8 cellular contexts compared by ENCODE assay signal in genomic region chr19:52527134-52527953, GRCh38. TPM values are rescaled to one million over a fixed set of nuclear protein-coding genes. Genes with fewer than 3 reads are reported as not detected.
DNase-seq lines count a peak whose midpoint lies in the region; FAIRE-seq and TF ChIP-seq lines count a peak whose summit lies in the region.

TSS of gene ZNF808 (plus strand) at chr19:52527668. CDS start at chr19:52543285, 15,617 bp downstream.

- FAIRE-seq in frontal cortex (lab: Jason Lieb, UNC) = no peak

- H3K4me1 ChIP-seq in SJSA1 (replicated peaks) (peaks cover 5% of the 10 kb centered on the region; the same call in 1 of the 2 replicates), neutrophil (ENCODE audit: control insufficient read depth in 1 of 2, insufficient read depth in 1 of 2, low read depth in 1 of 2, low read length in 1 of 2) (peaks cover 19% of the 10 kb centered on the region in 2 experiments)

- H3K36me3 ChIP-seq in H7 (replicated peaks; ENCODE audit: control insufficient read depth, insufficient read depth, low read length) = no peaks in the 10 kb centered on the region
- peaks cover 10% of the 10 kb centered on the region for H3K36me3 ChIP-seq in SJSA1
- no peaks in the 10 kb centered on the region for H3K36me3 ChIP-seq in neutrophil

- H3K27ac ChIP-seq in SJSA1 = peak within 1 kb of the TSS; percentile 78
- H3K27ac ChIP-seq in neutrophil = peak within 1 kb of the TSS; percentile 91

- 0 out of 2 replicates have a peak, but pooled peaks cover 2% of the 10 kb centered on the region for H3K9me3 ChIP-seq in SJSA1 (replicated peaks)
- peaks cover 12% of the 10 kb centered on the region for H3K9me3 ChIP-seq in neutrophil

- H3K4me3 ChIP-seq in H7 (ENCODE audit: insufficient read depth, low read depth, low read length) = peak within 1 kb of the TSS; percentile 89
- H3K4me3 ChIP-seq in SJSA1 = peak within 1 kb of the TSS; percentile 78
- H3K4me3 ChIP-seq in neutrophil (ENCODE audit: low read depth in 1 of 2, low read length in 1 of 2) = peak within 1 kb of the TSS; percentile 86 to 91

- DNase-seq in GDM1 (lab: John Stamatoyannopoulos, UW) (peak; percentile 90), H7 (peak; percentile 93), M059J (ENCODE audit: low read depth) (peak; percentile 91), SJSA1 (ENCODE audit: low read depth in 1 of 2, low spot score in 2 of 2) (peak; percentile 92 to 95), frontal cortex (ENCODE audit: low spot score in 2 of 2) (peak; percentile 77 to 81)
- peak; percentile 96 for DNase-seq in activated naive CD4-positive, alpha-beta T cell treated with Interleukin-2 at 50 U/mL for 16 hours

- H3K27me3 ChIP-seq in H7 (ENCODE audit: control insufficient read depth, insufficient read depth, low read length) = no peaks in the 10 kb centered on the region
- H3K27me3 ChIP-seq in SJSA1 (replicated peaks) = no peaks in the 10 kb centered on the region
- no peaks in the 10 kb centered on the region for H3K27me3 ChIP-seq in neutrophil

- TF ChIP-seq CTCF in neutrophil (IDR thresholded peaks at IDR 0.05) (peak; percentile 66), subcutaneous adipose tissue (IDR thresholded peaks at IDR 0.05; ENCODE audit: low read depth) (no peak)

RNA-seq across cellular contexts. Expression of gene ZNF808, which starts in this region (rescaled TPM):
- total RNA-seq in H7 (2014; rRNA removed; shearing (Covaris generic)) = 15.2 and 28.0 TPM in 2 replicates
- total RNA-seq in M059J (2014; rRNA removed; shearing (Covaris generic)) = 13.3 and 19.9 TPM in 2 replicates
- total RNA-seq in SJSA1 (2014; rRNA removed; shearing (Covaris generic)) = 5.9 and 12.8 TPM in 2 replicates
- total RNA-seq in frontal cortex (17.9 TPM), subcutaneous adipose tissue (10 to 100 TPM; 21.4 to 29.7 (median 26.9) TPM)

Comparison
In these comparisons a context has a peak if more than half of its experiments do, and no peak if none do; other contexts are left out.
1. Peak in every context shown above with its lines: DNase-seq, H3K4me3 ChIP-seq and H3K27ac ChIP-seq.